9 cellular contexts compared by ENCODE assay signal in genomic region chr1:204829133-204829532, GRCh38. TPM values are rescaled to one million over a fixed set of nuclear protein-coding genes. Genes with fewer than 3 reads are reported as not detected.
A peak's percentile ranks its signal among the peaks of the same experiment; 100 is the strongest.
DNase-seq lines count a peak whose midpoint lies in the region; ATAC-seq, FAIRE-seq and TF ChIP-seq lines count a peak whose summit lies in the region.
"Had no signal": no experiment of that assay in that cellular context is flagged by ENCODE, and none has a peak within 500 bp of the region (broad histone marks: within the 10 kb centered on the region; RNA-seq: fewer than 3 reads in every experiment).

No MANE protein-coding gene starts in this region.

- H3K27ac ChIP-seq in left lung: no peak overlapping the region

- intact Hi-C loops in left lung (cut with DNase I): no loop called here

- CTCF ChIA-PET in BJ (lab: Yijun Ruan, JAX): interaction anchor here (0.6 to 18.6 kb wide), 5 partner anchors 18 to 427 kb away, joined by 3 to 188 read pairs (median 4); no protein-coding TSS in a partner anchor

- TF ChIP-seq CTCF in BJ (IDR thresholded peaks at IDR 0.05; ENCODE audit: insufficient read depth, low read depth, low read length) (no peak), left lung (IDR thresholded peaks at IDR 0.05) (no peak)

- no peak for ATAC-seq in left lung

- H3K4me1 ChIP-seq in left lung: peaks cover 0 to 11% of the 10 kb centered on the region in 2 donors

- POLR2A ChIA-PET in BJ (lab: Charles Lee): no interaction called here

- H3K36me3 ChIP-seq in BJ (ENCODE audit: control insufficient read depth, insufficient read depth, low read length) (no peaks in the 10 kb centered on the region), left lung (no peaks in the 10 kb centered on the region)

- H3K27me3 ChIP-seq in BJ (ENCODE audit: control insufficient read depth, insufficient read depth, low read length): peaks cover 6% of the 10 kb centered on the region
- peaks cover 3 to 49% of the 10 kb centered on the region in 2 donors for H3K27me3 ChIP-seq in left lung

- no peak for FAIRE-seq in frontal cortex (lab: Jason Lieb, UNC)

- no peaks in the 10 kb centered on the region for H3K9me3 ChIP-seq in left lung

- H3K4me3 ChIP-seq in BJ (ENCODE audit: low read depth, low read length) (peak overlapping the region; percentile 74), left lung (peak overlapping the region in 1 of 2 donors; percentile 25)

- no peak for DNase-seq in BJ (ENCODE audit: low read depth)
- DNase-seq in NCI-H69 (lab: John Stamatoyannopoulos, UW): peak; percentile 63
- peak; percentile 41 to 57 for DNase-seq in frontal cortex (ENCODE audit: low spot score in 2 of 2)
- DNase-seq in pons (ENCODE audit: low spot score): peak; percentile 65
- DNase-seq in left lung: no peak
- no peak for DNase-seq in inferior parietal cortex (ENCODE audit: extremely low spot score)
- no peak for DNase-seq in kidney tubule cell (ENCODE audit: low spot score)
- DNase-seq in mucosa of gallbladder (ENCODE audit: low spot score): no peak
- DNase-seq: amniotic stem cell had no signal

RNA-seq across cellular contexts. Expression of gene NFASC, which starts 41.5 kb away (rescaled TPM):
- 6.8 and 10.9 TPM in 2 replicates for polyA plus RNA-seq in BJ (2011; rRNA removed)
- 6.5 and 6.6 TPM in 2 replicates for polyA minus RNA-seq in BJ (2011; rRNA and poly(A)+ RNA removed)
- 27.3 TPM for total RNA-seq in frontal cortex
- 10 to 100 TPM in 1 of 2 donors, 1 to 10 TPM in 1; 6.6 to 11.5 TPM for total RNA-seq in left lung
- 18.0 TPM for total RNA-seq in mucosa of gallbladder

Comparison
In these comparisons a context has a peak if more than half of its experiments do, and no peak if none do; other contexts are left out.
1. DNase-seq: peak in NCI-H69 (single experiment), frontal cortex (2 of 2) and pons (single experiment); none in BJ (single experiment), left lung (0 of 2), inferior parietal cortex (single experiment), kidney tubule cell (single experiment) and mucosa of gallbladder (single experiment).